7 cellular contexts compared by ENCODE assay signal in the genomic region with DNA sequence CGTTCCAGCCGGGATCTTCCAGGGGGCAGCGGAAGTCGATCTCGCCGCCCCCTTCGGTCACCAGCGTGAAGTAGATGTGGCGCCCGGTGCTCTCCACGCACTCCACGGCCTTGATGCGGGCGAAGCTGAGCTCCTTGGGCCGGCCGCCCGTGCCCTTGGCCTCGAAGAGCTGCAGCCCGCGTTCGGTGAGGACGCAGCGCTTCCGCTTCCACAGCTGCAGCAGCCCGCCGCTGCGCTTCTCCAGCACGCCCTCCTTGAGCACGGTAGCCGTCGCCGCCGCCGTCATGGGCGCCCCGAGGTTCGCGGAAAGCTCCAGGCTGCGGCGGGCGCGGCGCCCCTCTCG. TPM values are rescaled to one million over a fixed set of nuclear protein-coding genes. Genes with fewer than 3 reads are reported as not detected.
DNase-seq lines count a peak whose midpoint lies in the region; ATAC-seq, FAIRE-seq and TF ChIP-seq lines count a peak whose summit lies in the region.

No MANE protein-coding gene starts in this region.

- peak; percentile 63 for FAIRE-seq in GM12892 (lab: Jason Lieb, UNC)

- intact Hi-C loops in thyroid gland (cut with DNase I): no loop called here

- H3K9me3 ChIP-seq in thyroid gland: no peaks in the 10 kb centered on the region

- peak overlapping the region; percentile 51 to 83 (median 74) for H3K27ac ChIP-seq in thyroid gland

- H3K36me3 ChIP-seq in thyroid gland: peaks cover 0 to 10% of the 10 kb centered on the region in 2 donors

- peak; percentile 48 for DNase-seq in GM12892 (ENCODE audit: insufficient read length)
- DNase-seq in NCI-H128 (lab: John Stamatoyannopoulos, UW; ENCODE audit: unreplicated experiment): peak; percentile 10
- DNase-seq in cardiac fibroblast (ENCODE audit: low read depth in 2 of 2): peak in 1 of 2 donors; percentile 42
- DNase-seq in left kidney (ENCODE audit: low read depth, low spot score): peak; percentile 73
- DNase-seq in thyroid gland: peak in 1 of 2 donors; percentile 39
- DNase-seq in AG20443 (ENCODE audit: low spot score): no peak

- TF ChIP-seq CTCF in cardiac fibroblast (IDR thresholded peaks at IDR 0.05; ENCODE audit: low read depth, low read length): no peak
- no peak for TF ChIP-seq CTCF in thyroid gland (IDR thresholded peaks at IDR 0.05)

- WGBS in thyroid gland, 2 donors: 1% methylated on average over 22 of the region's 44 CpGs; no CpG with 5 or more reads in 1 of the 2 donors

- no peaks in the 10 kb centered on the region for H3K27me3 ChIP-seq in thyroid gland

- peak overlapping the region; percentile 86 to 94 for H3K4me3 ChIP-seq in cardiac fibroblast (replicated peaks in 1 of 2; ENCODE audit: low read depth in 2 of 2, low read length in 2 of 2)
- H3K4me3 ChIP-seq in thyroid gland (replicated peaks in 1 of 3): peak overlapping the region; percentile 6 to 60 (median 34)

- no peak for TF ChIP-seq POLR2A in GM12892 (IDR thresholded peaks at IDR 0.05; ENCODE audit: low read depth, low read length)
- TF ChIP-seq POLR2A in thyroid gland (IDR thresholded peaks at IDR 0.05): no peak

- ATAC-seq in GM21737 (IDR thresholded peaks at IDR 0.05; ENCODE audit: unreplicated experiment): peak; percentile 42

- H3K4me1 ChIP-seq in thyroid gland: peaks cover 0 to 25% of the 10 kb centered on the region in 2 donors

RNA-seq across cellular contexts. Expression of gene PHLDA3, which starts 0.5 kb away (rescaled TPM):
- 5.7 TPM for polyA plus RNA-seq in GM12892 (2012; ENCODE audit: missing spikeins)
- 10 to 100 TPM; 17.2 to 33.3 (median 21.6) TPM for total RNA-seq in thyroid gland

RNA-seq across cellular contexts. Expression of gene CSRP1, which starts 38.5 kb away (rescaled TPM):
- polyA plus RNA-seq in GM12892 (2012; ENCODE audit: missing spikeins): 35.2 TPM
- total RNA-seq in thyroid gland: 100 to 1,000 TPM; 285 to 835 (median 454) TPM

RNA-seq across cellular contexts. Expression of gene TNNI1, which starts 46.9 kb away (rescaled TPM):
- 0.40 TPM for polyA plus RNA-seq in GM12892 (2012; ENCODE audit: missing spikeins)
- total RNA-seq in thyroid gland: not detected
